Comparison of ENCODE assay signal across 19 cellular contexts in the genomic region with DNA sequence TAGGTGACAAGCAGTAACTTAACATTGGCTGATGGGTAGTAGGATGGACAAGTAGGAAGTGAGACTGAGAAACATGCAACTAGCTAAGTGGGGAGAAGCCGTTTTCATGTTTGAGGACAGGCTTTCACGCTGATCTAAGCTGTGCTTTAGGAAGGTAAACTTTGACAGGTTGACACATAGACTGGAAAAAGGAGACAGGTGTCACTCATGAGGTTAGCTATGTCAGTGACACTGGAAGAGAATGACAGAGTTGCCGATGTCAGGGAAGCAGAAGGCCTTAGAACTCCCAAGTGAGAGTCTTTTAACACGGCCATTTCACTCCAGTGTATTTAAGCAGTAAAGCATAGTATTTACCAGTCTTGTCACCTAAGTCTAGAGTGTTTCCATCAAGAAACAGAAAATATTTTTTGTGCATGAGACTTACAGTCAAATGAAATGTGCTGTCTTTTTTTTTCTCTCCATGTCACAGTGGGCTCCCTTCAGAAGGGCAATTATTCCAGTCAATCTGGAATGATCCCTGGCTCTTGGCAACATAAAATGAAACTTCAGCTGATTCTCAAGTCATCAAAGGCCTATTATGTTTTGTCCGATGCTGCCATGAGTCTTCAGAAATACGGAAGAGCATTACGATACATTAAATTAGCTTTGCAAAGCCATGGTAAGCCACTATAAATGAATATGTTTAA. TPM values are rescaled to one million over a fixed set of nuclear protein-coding genes. Genes with fewer than 3 reads are reported as not detected.
A peak's percentile ranks its signal among the peaks of the same experiment; 100 is the strongest.
DNase-seq lines count a peak whose midpoint lies in the region; ATAC-seq lines count a peak whose summit lies in the region.
"Had no signal": no experiment of that assay in that cellular context is flagged by ENCODE, and none has a peak within 500 bp of the region (broad histone marks: within the 10 kb centered on the region; RNA-seq: fewer than 3 reads in every experiment).

No MANE protein-coding gene starts in this region.

- DNase-seq in activated naive CD8-positive, alpha-beta T cell treated with anti-CD3 and anti-CD28 coated beads, Interleukin-2, amount 50 U/mL, for 24 hours, result no peak
- DNase-seq in epidermal melanocyte (ENCODE audit: insufficient read length, low spot score) (peak; percentile 60), midbrain (lab: John Stamatoyannopoulos, UW) (peak; percentile 1), mesendoderm (no peak), sciatic nerve (ENCODE audit: low spot score) (no peak)
- no peak for DNase-seq in activated naive CD4-positive, alpha-beta T cell treated with anti-CD3 and anti-CD28 coated beads, Interleukin-2, amount 10 ng/mL, durations not matched to agents 7 days and 5 days
- DNase-seq: 8988T; AML-193; Calu3; CD4-positive, CD25-positive, alpha-beta regulatory T cell; DMS 273 treated with DMSO at 0.1 percent for 48 hours; H7 had no signal

- no peak overlapping the region for H3K23ac ChIP-seq in mesendoderm (ENCODE audit: low read length)

- CTCF ChIA-PET in activated naive CD4-positive, alpha-beta T cell treated with anti-CD3 and anti-CD28 coated beads, Interleukin-2, amount 10 ng/mL, durations not matched to agents 7 days and 5 days (lab: Charles Lee), result no interaction called here

- H3K4ac ChIP-seq in mesendoderm (ENCODE audit: low read depth, low read length), result no peak overlapping the region

- no peak overlapping the region for H4K8ac ChIP-seq in mesendoderm (ENCODE audit: low read depth, low read length)

- no peak overlapping the region for H3K56ac ChIP-seq in mesendoderm (ENCODE audit: low read length)

- H3K27ac ChIP-seq in temporal lobe (ENCODE audit: low read depth, low read length) (peak overlapping the region; percentile 28), mesendoderm (ENCODE audit: low read depth, low read length) (no peak overlapping the region)
- H3K27ac ChIP-seq: BLaER1, HL-60 had no signal

- H3K79me1 ChIP-seq in mesendoderm (ENCODE audit: low read length), result no peaks in the 10 kb centered on the region

- no peak overlapping the region for H3K9ac ChIP-seq in mesendoderm (ENCODE audit: low read length)
- H3K9ac ChIP-seq: BLaER1 had no signal

- H2AK5ac ChIP-seq in mesendoderm (ENCODE audit: low read length), result no peak overlapping the region

- H3K4me1 ChIP-seq in mesendoderm (ENCODE audit: control insufficient read depth, low read depth, low read length), result no peaks in the 10 kb centered on the region
- H3K4me1 ChIP-seq: BLaER1 had no signal

- H3K4me3 Mint-ChIP-seq in activated naive CD8-positive, alpha-beta T cell, result no peak overlapping the region
- H3K4me3 Mint-ChIP-seq in activated naive CD8-positive, alpha-beta T cell treated with anti-CD3 and anti-CD28 coated beads, Interleukin-2, amount 50 U/mL, for 24 hours, result no peak overlapping the region
- H3K4me3 Mint-ChIP-seq in activated naive CD4-positive, alpha-beta T cell treated with anti-CD3 and anti-CD28 coated beads, Interleukin-2, amount 10 ng/mL, durations not matched to agents 7 days and 5 days, result no peak overlapping the region
- H3K4me3 Mint-ChIP-seq: CD4-positive, CD25-positive, alpha-beta regulatory T cell; GM23338 had no signal

- H3K79me2 ChIP-seq in mesendoderm (ENCODE audit: control insufficient read depth, insufficient read depth, low read length), result no peaks in the 10 kb centered on the region

- H3K4me3 ChIP-seq in mesendoderm (ENCODE audit: low read length), result no peak overlapping the region
- H3K4me3 ChIP-seq: BLaER1, GM12878, GM23338 had no signal

- WGBS in mesendoderm (ENCODE audit: extremely low coverage, insufficient coverage, low lambda C conversion rate), result no CpG with 5 or more reads among the region's 7 CpGs

- H2BK15ac ChIP-seq in mesendoderm (replicated peaks; ENCODE audit: low read depth), result no peak overlapping the region

- H3K4me1 Mint-ChIP-seq in activated naive CD8-positive, alpha-beta T cell (ENCODE audit: low read depth), result no peaks in the 10 kb centered on the region
- no peaks in the 10 kb centered on the region for H3K4me1 Mint-ChIP-seq in activated naive CD8-positive, alpha-beta T cell treated with anti-CD3 and anti-CD28 coated beads, Interleukin-2, amount 50 U/mL, for 24 hours
- H3K4me1 Mint-ChIP-seq in activated naive CD4-positive, alpha-beta T cell treated with anti-CD3 and anti-CD28 coated beads, Interleukin-2, amount 10 ng/mL, durations not matched to agents 7 days and 5 days, result no peaks in the 10 kb centered on the region
- H3K4me1 Mint-ChIP-seq: GM23338 had no signal

- H3K27me3 Mint-ChIP-seq in activated naive CD8-positive, alpha-beta T cell, result no peaks in the 10 kb centered on the region
- no peaks in the 10 kb centered on the region for H3K27me3 Mint-ChIP-seq in activated naive CD8-positive, alpha-beta T cell treated with anti-CD3 and anti-CD28 coated beads, Interleukin-2, amount 50 U/mL, for 24 hours
- H3K27me3 Mint-ChIP-seq in activated naive CD4-positive, alpha-beta T cell treated with anti-CD3 and anti-CD28 coated beads, Interleukin-2, amount 10 ng/mL, durations not matched to agents 7 days and 5 days, result no peaks in the 10 kb centered on the region
- H3K27me3 Mint-ChIP-seq: CD4-positive, CD25-positive, alpha-beta regulatory T cell had no signal

- no peak overlapping the region for H3K4me2 ChIP-seq in mesendoderm (ENCODE audit: low read length)
- H3K4me2 ChIP-seq: BLaER1, GM23338 had no signal

- no peak overlapping the region for H3K18ac ChIP-seq in mesendoderm (ENCODE audit: low read length)

- intact Hi-C loops in sciatic nerve (cut with DNase I), result no loop called here

- ATAC-seq in activated naive CD8-positive, alpha-beta T cell treated with anti-CD3 and anti-CD28 coated beads, Interleukin-2, amount 50 U/mL, for 24 hours, result no peak
- ATAC-seq in sciatic nerve, result no peak
- ATAC-seq: GM12878, GM23338 had no signal

- H3K27me3 ChIP-seq in mesendoderm (ENCODE audit: insufficient read depth, low read length, poor library complexity), result no peaks in the 10 kb centered on the region
- H3K27me3 ChIP-seq: BLaER1 had no signal

- H3K9me3 Mint-ChIP-seq in activated naive CD8-positive, alpha-beta T cell (ENCODE audit: low read depth), result no peaks in the 10 kb centered on the region
- H3K9me3 Mint-ChIP-seq in activated naive CD8-positive, alpha-beta T cell treated with anti-CD3 and anti-CD28 coated beads, Interleukin-2, amount 50 U/mL, for 24 hours, result no peaks in the 10 kb centered on the region
- H3K9me3 Mint-ChIP-seq in activated naive CD4-positive, alpha-beta T cell treated with anti-CD3 and anti-CD28 coated beads, Interleukin-2, amount 10 ng/mL, durations not matched to agents 7 days and 5 days, result no peaks in the 10 kb centered on the region
- H3K9me3 Mint-ChIP-seq: GM23338 had no signal

- no peak overlapping the region for H2BK5ac ChIP-seq in mesendoderm (ENCODE audit: low read length)

- H4K5ac ChIP-seq in mesendoderm (ENCODE audit: low read length), result no peak overlapping the region

- H3K27ac Mint-ChIP-seq in activated naive CD8-positive, alpha-beta T cell, result peak overlapping the region; percentile 5
- no peak overlapping the region for H3K27ac Mint-ChIP-seq in activated naive CD8-positive, alpha-beta T cell treated with anti-CD3 and anti-CD28 coated beads, Interleukin-2, amount 50 U/mL, for 24 hours
- no peak overlapping the region for H3K27ac Mint-ChIP-seq in activated naive CD4-positive, alpha-beta T cell treated with anti-CD3 and anti-CD28 coated beads, Interleukin-2, amount 10 ng/mL, durations not matched to agents 7 days and 5 days
- H3K27ac Mint-ChIP-seq: CD4-positive, CD25-positive, alpha-beta regulatory T cell; GM23338 had no signal

- H3K36me3 Mint-ChIP-seq in activated naive CD8-positive, alpha-beta T cell, result peaks cover 25% of the 10 kb centered on the region
- H3K36me3 Mint-ChIP-seq in activated naive CD8-positive, alpha-beta T cell treated with anti-CD3 and anti-CD28 coated beads, Interleukin-2, amount 50 U/mL, for 24 hours (ENCODE audit: low read depth), result peaks cover 79% of the 10 kb centered on the region
- H3K36me3 Mint-ChIP-seq in activated naive CD4-positive, alpha-beta T cell treated with anti-CD3 and anti-CD28 coated beads, Interleukin-2, amount 10 ng/mL, durations not matched to agents 7 days and 5 days, result peaks cover 73% of the 10 kb centered on the region

- H3K36me3 ChIP-seq in mesendoderm (ENCODE audit: control insufficient read depth, insufficient read depth, low read length), result peaks cover 6% of the 10 kb centered on the region

- no peak overlapping the region for H2BK120ac ChIP-seq in mesendoderm (ENCODE audit: low read depth, low read length)

RNA-seq across cellular contexts. Expression of a gene that starts 20.6 kb away (rescaled TPM):
- 32.9 TPM for total RNA-seq in temporal lobe
- polyA plus RNA-seq in mesendoderm (2013, experiment 1 of 2), result 23.3 TPM
- 23.2 TPM for polyA plus RNA-seq in mesendoderm (2013, experiment 2 of 2)
- total RNA-seq in sciatic nerve, result 28.6 TPM

RNA-seq across cellular contexts. Expression of a gene that starts 35.5 kb away (rescaled TPM):
- total RNA-seq in temporal lobe (0.25 TPM), sciatic nerve (0.31 TPM)
- polyA plus RNA-seq in mesendoderm (2013, experiment 1 of 2), result not detected
- not detected for polyA plus RNA-seq in mesendoderm (2013, experiment 2 of 2)
- total RNA-seq: Daoy, GM12878, GM23338, H7 had no signal
- polyA plus RNA-seq: GM23338 had no signal

RNA-seq across cellular contexts. Expression of a gene that starts 57.2 kb away (rescaled TPM):
- total RNA-seq in temporal lobe (not detected), sciatic nerve (not detected)
- polyA plus RNA-seq in mesendoderm (2013, experiment 1 of 2), result not detected
- not detected for polyA plus RNA-seq in mesendoderm (2013, experiment 2 of 2)
- total RNA-seq: Calu3; CD4-positive, CD25-positive, alpha-beta regulatory T cell; Daoy; GM12878; GM23338; H7 had no signal
- polyA plus RNA-seq: CD4-positive, CD25-positive, alpha-beta regulatory T cell; GM12878; GM23338 had no signal

Comparison
In these comparisons a context has a peak if more than half of its experiments do, and no peak if none do; other contexts are left out.
1. DNase-seq: peak in epidermal melanocyte (single experiment) and midbrain (single experiment); none in activated naive CD8-positive, alpha-beta T cell treated with anti-CD3 and anti-CD28 coated beads, Interleukin-2, amount 50 U/mL, for 24 hours (single experiment), activated naive CD4-positive, alpha-beta T cell treated with anti-CD3 and anti-CD28 coated beads, Interleukin-2, amount 10 ng/mL, durations not matched to agents 7 days and 5 days (single experiment), mesendoderm (single experiment) and sciatic nerve (single experiment).